20 cellular contexts compared by ENCODE assay signal in genomic region chr17:20190605-20191004, GRCh38.
DNase-seq lines count a peak whose midpoint lies in the region; ATAC-seq and TF ChIP-seq lines count a peak whose summit lies in the region.
"Had no signal": no experiment of that assay in that cellular context is flagged by ENCODE, and none has a peak within 500 bp of the region (broad histone marks: within the 10 kb centered on the region; RNA-seq: fewer than 3 reads in every experiment).

No MANE protein-coding gene starts in this region.

- CTCF ChIA-PET in naive thymus-derived CD4-positive, alpha-beta T cell (lab: Charles Lee) = no interaction called here

- H3K4me1 ChIP-seq in HUES64 (ENCODE audit: insufficient read depth, low read length) = peaks cover 32% of the 10 kb centered on the region
- peaks cover 0 to 72% (median 19%) of the 10 kb centered on the region in 4 donors for H3K4me1 ChIP-seq in tibial nerve
- H3K4me1 ChIP-seq in naive thymus-derived CD4-positive, alpha-beta T cell (ENCODE audit: control insufficient read depth in 2 of 2, insufficient read depth in 2 of 2, low read length in 2 of 2) = no peaks in the 10 kb centered on the region

- no peak for TF ChIP-seq POLR2A in tibial nerve (IDR thresholded peaks at IDR 0.05)

- no peak overlapping the region for H3K4me3 Mint-ChIP-seq in chondrocyte (ENCODE audit: unreplicated experiment)
- H3K4me3 Mint-ChIP-seq in naive thymus-derived CD4-positive, alpha-beta T cell = no peak overlapping the region
- H3K4me3 Mint-ChIP-seq: activated T-cell treated with anti-CD3 and anti-CD28 coated beads, Interleukin-2, amount 50 U/mL, for 4 hours; CD8-positive, alpha-beta T cell; naive B cell had no signal

- no peak overlapping the region for H3K4me3 ChIP-seq in HUES64 (ENCODE audit: low read length)
- H3K4me3 ChIP-seq in tibial nerve = no peak overlapping the region
- no peak overlapping the region for H3K4me3 ChIP-seq in naive thymus-derived CD4-positive, alpha-beta T cell (ENCODE audit: low read length)
- H3K4me3 ChIP-seq: lung, right atrium auricular region had no signal

- no peaks in the 10 kb centered on the region for H3K27me3 ChIP-seq in HUES64 (ENCODE audit: insufficient read depth, low read length)
- H3K27me3 ChIP-seq in layer of hippocampus (ENCODE audit: control insufficient read depth, insufficient read depth, low read length) = no peaks in the 10 kb centered on the region
- no peaks in the 10 kb centered on the region for H3K27me3 ChIP-seq in tibial nerve
- no peaks in the 10 kb centered on the region for H3K27me3 ChIP-seq in naive thymus-derived CD4-positive, alpha-beta T cell (ENCODE audit: control insufficient read depth in 2 of 2, insufficient read depth in 2 of 2, low read length in 2 of 2)
- H3K27me3 ChIP-seq: right atrium auricular region had no signal

- DNase-seq in chondrocyte (ENCODE audit: low spot score) (no peak), tibial nerve (ENCODE audit: low spot score in 2 of 2) (no peak), NCI-H345 (lab: John Stamatoyannopoulos, UW) (no peak), RPMI8226 (no peak)
- no peak for DNase-seq in naive thymus-derived CD4-positive, alpha-beta T cell
- DNase-seq: activated CD4-positive, CD25-positive, alpha-beta regulatory T cell treated with anti-CD3 and anti-CD28 coated beads, Interleukin-2, amount 50 U/mL, for 72 hours; activated naive CD4-positive, alpha-beta T cell treated with anti-CD3 and anti-CD28 coated beads, Interleukin-2, amount 50 U/mL, for 16 hours; activated T-cell treated with anti-CD3 and anti-CD28 coated beads, Interleukin-2, amount 50 U/mL, for 4 hours; CD8-positive, alpha-beta T cell; cortex of kidney; DMS53; islet precursor cell; naive B cell; NCI-H1105; NCI-H2107; stimulated activated CD8-positive, alpha-beta memory T cell treated with anti-CD3 and anti-CD28 coated beads, Interleukin-4, amount 100 ng/mL, for 48 hours had no signal

- peak overlapping the region; percentile 94 for H3K27ac Mint-ChIP-seq in chondrocyte (ENCODE audit: unreplicated experiment)
- H3K27ac Mint-ChIP-seq in naive thymus-derived CD4-positive, alpha-beta T cell = no peak overlapping the region
- H3K27ac Mint-ChIP-seq: CD8-positive, alpha-beta T cell; naive B cell had no signal

- no peaks in the 10 kb centered on the region for H3K36me3 Mint-ChIP-seq in chondrocyte (ENCODE audit: low read depth)
- H3K36me3 Mint-ChIP-seq in naive thymus-derived CD4-positive, alpha-beta T cell = no peaks in the 10 kb centered on the region
- H3K36me3 Mint-ChIP-seq: CD8-positive, alpha-beta T cell; naive B cell had no signal

- intact Hi-C loops in naive thymus-derived CD4-positive, alpha-beta T cell (cut with micrococcal nuclease) = no loop called here

- H3K36me3 ChIP-seq in HUES64 (ENCODE audit: insufficient read depth, low read length) (0 out of 2 replicates have a peak, but pooled peaks cover 2% of the 10 kb centered on the region), tibial nerve (no peaks in the 10 kb centered on the region)
- H3K36me3 ChIP-seq in naive thymus-derived CD4-positive, alpha-beta T cell (ENCODE audit: control insufficient read depth in 2 of 3, insufficient read depth in 3 of 3, low read length in 3 of 3) = no peaks in the 10 kb centered on the region
- H3K36me3 ChIP-seq: right atrium auricular region had no signal

- ATAC-seq in naive thymus-derived CD4-positive, alpha-beta T cell = no peak
- ATAC-seq: activated T-cell treated with anti-CD3 and anti-CD28 coated beads, Interleukin-2, amount 50 U/mL, for 4 hours; CD8-positive, alpha-beta T cell had no signal

- H3K4me1 Mint-ChIP-seq in chondrocyte (ENCODE audit: low read depth) = peaks cover 68% of the 10 kb centered on the region
- no peaks in the 10 kb centered on the region for H3K4me1 Mint-ChIP-seq in naive thymus-derived CD4-positive, alpha-beta T cell

- H3K9me3 ChIP-seq in HUES64 (ENCODE audit: insufficient read depth, low read depth, low read length) (peaks cover 11% of the 10 kb centered on the region), tibial nerve (no peaks in the 10 kb centered on the region)
- no peaks in the 10 kb centered on the region for H3K9me3 ChIP-seq in naive thymus-derived CD4-positive, alpha-beta T cell (ENCODE audit: control insufficient read depth in 2 of 3, low read length in 3 of 3)
- H3K9me3 ChIP-seq: right atrium auricular region had no signal

- 81% methylated on average over 3 of the region's 3 CpGs for WGBS in HUES64
- WGBS in tibial nerve, 2 donors = 51 to 56% methylated on average over 3 of the region's 3 CpGs

- TF ChIP-seq CTCF in chondrocyte (IDR thresholded peaks at IDR 0.05) (no peak), tibial nerve (IDR thresholded peaks at IDR 0.05) (no peak)

- H3K27ac ChIP-seq in HUES64 (ENCODE audit: low read depth, low read length) = peak overlapping the region; percentile 88; the same call in 1 of the 2 replicates
- H3K27ac ChIP-seq in layer of hippocampus (ENCODE audit: low read depth, low read length) = peak overlapping the region; percentile 96
- H3K27ac ChIP-seq in tibial nerve = peak overlapping the region in 3 of 4 donors; percentile 48 to 84 (median 77)
- no peak overlapping the region for H3K27ac ChIP-seq in naive thymus-derived CD4-positive, alpha-beta T cell (ENCODE audit: low read depth, low read length)
- H3K27ac ChIP-seq: right atrium auricular region had no signal

- H3K27me3 Mint-ChIP-seq in chondrocyte (ENCODE audit: low read depth) = no peaks in the 10 kb centered on the region
- no peaks in the 10 kb centered on the region for H3K27me3 Mint-ChIP-seq in naive thymus-derived CD4-positive, alpha-beta T cell
- H3K27me3 Mint-ChIP-seq: naive B cell had no signal

- POLR2A ChIA-PET in naive thymus-derived CD4-positive, alpha-beta T cell (lab: Charles Lee) = no interaction called here

- 0 out of 2 replicates have a peak overlapping the region, but pooled peaks have one; percentile 52 for H3K9ac ChIP-seq in HUES64 (ENCODE audit: low read depth, low read length)

- no peaks in the 10 kb centered on the region for H3K9me3 Mint-ChIP-seq in chondrocyte (ENCODE audit: low read depth)
- peaks cover 0 to 7% (median 0%) of the 10 kb centered on the region in 11 donors for H3K9me3 Mint-ChIP-seq in naive thymus-derived CD4-positive, alpha-beta T cell
- H3K9me3 Mint-ChIP-seq: activated T-cell treated with anti-CD3 and anti-CD28 coated beads, Interleukin-2, amount 50 U/mL, for 4 hours; CD8-positive, alpha-beta T cell had no signal

- no peak for TF ChIP-seq EP300 in tibial nerve (IDR thresholded peaks at IDR 0.05)
